27 cellular contexts compared by ENCODE assay signal in genomic region chr6:134626589-134626988, GRCh38.
"Had no signal": no experiment of that assay in that cellular context is flagged by ENCODE, and none has a peak within 500 bp of the region (broad histone marks: within the 10 kb centered on the region; RNA-seq: fewer than 3 reads in every experiment).

No MANE protein-coding gene starts in this region.

- H3K4me1 ChIP-seq: left ventricle myocardium inferior, psoas muscle had no signal

- H3K27ac Mint-ChIP-seq: activated CD4-positive, alpha-beta T cell treated with anti-CD3 and anti-CD28 coated beads, Interleukin-2, amount 10 ng/mL, durations not matched to agents 24 days and 14 days; activated CD8-positive, alpha-beta T cell treated with anti-CD3 and anti-CD28 coated beads for 36 hours; activated naive CD8-positive, alpha-beta T cell treated with anti-CD3 and anti-CD28 coated beads, Interleukin-2, amount 10 ng/mL, durations not matched to agents 7 days and 5 days; activated T-helper 17 cell treated with anti-CD3 and anti-CD28 coated beads, Interleukin-2, amount 50 U/mL, for 72 hours; endodermal cell; memory B cell; naive B cell; neural progenitor cell; stimulated activated naive CD8-positive, alpha-beta T cell treated with anti-CD3 and anti-CD28 coated beads, Interleukin-15, Interleukin-2, amounts not matched to agents 100 ng/mL and 50 ng/mL, for 24 hours had no signal

- ATAC-seq: activated CD8-positive, alpha-beta T cell treated with anti-CD3 and anti-CD28 coated beads for 36 hours; activated T-helper 17 cell treated with anti-CD3 and anti-CD28 coated beads, Interleukin-2, amount 50 U/mL, for 72 hours; gastrocnemius medialis; mucosa of descending colon; psoas muscle; right cardiac atrium had no signal

- DNase-seq: activated CD4-positive, alpha-beta T cell treated with anti-CD3 and anti-CD28 coated beads, Interleukin-2, amount 10 ng/mL, durations not matched to agents 24 days and 14 days; activated CD8-positive, alpha-beta T cell treated with anti-CD3 and anti-CD28 coated beads for 36 hours; activated naive CD4-positive, alpha-beta T cell; activated naive CD8-positive, alpha-beta T cell treated with anti-CD3 and anti-CD28 coated beads, Interleukin-2, amount 10 ng/mL, durations not matched to agents 7 days and 5 days; activated T-cell treated with anti-CD3 and anti-CD28 coated beads, Interleukin-2, amount 50 U/mL, for 1 hour; amygdala; caudate nucleus; endodermal cell; gastrocnemius medialis; head of caudate nucleus; kidney glomerular epithelial cell; left ventricle myocardium inferior; mucosa of descending colon; naive B cell; psoas muscle; right cardiac atrium; stimulated activated CD4-positive, alpha-beta T cell treated with anti-CD3 and anti-CD28 coated beads, Interleukin-15, amount 100 ng/mL, for 24 hours; stimulated activated CD4-positive, alpha-beta T cell treated with anti-CD3 and anti-CD28 coated beads, Interleukin-2, amount 100 ng/mL, for 48 hours; T-helper 1 cell; T1000; trophoblast cell had no signal

- H3K4me3 ChIP-seq: gastrocnemius medialis, left ventricle myocardium inferior, mucosa of descending colon, neural progenitor cell, psoas muscle, skin epidermis had no signal

- H3K36me3 Mint-ChIP-seq: activated naive CD8-positive, alpha-beta T cell treated with anti-CD3 and anti-CD28 coated beads, Interleukin-2, amount 10 ng/mL, durations not matched to agents 7 days and 5 days; memory B cell; naive B cell; neural progenitor cell had no signal

- H3K4me2 ChIP-seq: neural progenitor cell had no signal

- H3K27me3 ChIP-seq: gastrocnemius medialis, neural progenitor cell had no signal

- H2AFZ ChIP-seq: neural progenitor cell had no signal

- H3K9ac ChIP-seq: neural progenitor cell had no signal

- H3K4me3 Mint-ChIP-seq: activated CD4-positive, alpha-beta T cell treated with anti-CD3 and anti-CD28 coated beads, Interleukin-2, amount 10 ng/mL, durations not matched to agents 24 days and 14 days; activated CD8-positive, alpha-beta T cell treated with anti-CD3 and anti-CD28 coated beads for 36 hours; activated naive CD8-positive, alpha-beta T cell treated with anti-CD3 and anti-CD28 coated beads, Interleukin-2, amount 10 ng/mL, durations not matched to agents 7 days and 5 days; activated T-helper 17 cell treated with anti-CD3 and anti-CD28 coated beads, Interleukin-2, amount 50 U/mL, for 72 hours; endodermal cell; memory B cell; naive B cell; neural progenitor cell; stimulated activated naive CD8-positive, alpha-beta T cell treated with anti-CD3 and anti-CD28 coated beads, Interleukin-15, Interleukin-2, amounts not matched to agents 100 ng/mL and 50 ng/mL, for 24 hours had no signal

- H3K27me3 Mint-ChIP-seq: activated CD8-positive, alpha-beta T cell treated with anti-CD3 and anti-CD28 coated beads for 36 hours; activated T-helper 17 cell treated with anti-CD3 and anti-CD28 coated beads, Interleukin-2, amount 50 U/mL, for 72 hours; memory B cell; naive B cell; stimulated activated naive CD8-positive, alpha-beta T cell treated with anti-CD3 and anti-CD28 coated beads, Interleukin-15, Interleukin-2, amounts not matched to agents 100 ng/mL and 50 ng/mL, for 24 hours had no signal

- H3K36me3 ChIP-seq: gastrocnemius medialis, left ventricle myocardium inferior, neural progenitor cell had no signal

- H3K27ac ChIP-seq: epithelial cell of prostate, gastrocnemius medialis, left ventricle myocardium inferior, neural progenitor cell, psoas muscle had no signal

- H3K9me3 ChIP-seq: gastrocnemius medialis, left ventricle myocardium inferior, mucosa of descending colon, psoas muscle had no signal

- H3K9me3 Mint-ChIP-seq: activated CD4-positive, alpha-beta T cell treated with anti-CD3 and anti-CD28 coated beads, Interleukin-2, amount 10 ng/mL, durations not matched to agents 24 days and 14 days; activated CD8-positive, alpha-beta T cell treated with anti-CD3 and anti-CD28 coated beads for 36 hours; activated naive CD8-positive, alpha-beta T cell treated with anti-CD3 and anti-CD28 coated beads, Interleukin-2, amount 10 ng/mL, durations not matched to agents 7 days and 5 days; activated T-helper 17 cell treated with anti-CD3 and anti-CD28 coated beads, Interleukin-2, amount 50 U/mL, for 72 hours; endodermal cell; memory B cell; naive B cell; neural progenitor cell; stimulated activated naive CD8-positive, alpha-beta T cell treated with anti-CD3 and anti-CD28 coated beads, Interleukin-15, Interleukin-2, amounts not matched to agents 100 ng/mL and 50 ng/mL, for 24 hours had no signal
